29 cellular contexts compared by ENCODE assay signal in the genomic region with DNA sequence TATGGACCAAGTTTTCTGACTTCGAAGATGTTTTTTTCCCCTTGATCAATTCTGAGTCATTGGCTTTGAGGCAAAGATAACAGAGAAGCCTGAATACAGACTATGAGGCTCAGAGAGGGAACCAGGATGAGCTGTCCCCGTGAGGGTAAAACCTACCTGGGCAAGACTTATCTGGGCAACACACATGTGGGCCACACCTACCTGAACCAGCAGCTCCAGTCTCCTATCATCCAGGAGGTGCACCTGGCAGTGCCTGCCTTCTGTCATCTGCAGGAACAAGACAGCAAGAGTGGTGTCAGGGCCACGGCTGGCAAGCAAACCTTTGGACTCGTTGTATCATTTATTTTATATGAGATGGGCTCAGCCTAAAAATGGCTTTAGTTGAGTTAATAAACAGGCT.
"Had no signal": no experiment of that assay in that cellular context is flagged by ENCODE, and none has a peak within 500 bp of the region (broad histone marks: within the 10 kb centered on the region; RNA-seq: fewer than 3 reads in every experiment).

No MANE protein-coding gene starts in this region.

- H3K36me3 ChIP-seq: adrenal gland, MG63, SJCRH30, WERI-Rb-1 had no signal

- H3K4me3 ChIP-seq: adrenal gland, MG63, SJCRH30, SK-N-MC had no signal

- ATAC-seq: activated naive CD4-positive, alpha-beta T cell treated with anti-CD3 and anti-CD28 coated beads, Interleukin-2, amount 50 U/mL, for 72 hours; activated T-cell treated with anti-CD3 and anti-CD28 coated beads, Interleukin-2, amount 50 U/mL, for 72 hours; activated T-helper 17 cell treated with anti-CD3 and anti-CD28 coated beads, Interleukin-2, amount 50 U/mL, for 72 hours; Panc1 had no signal

- DNase-seq: activated CD4-positive, alpha-beta memory T cell treated with anti-CD3 and anti-CD28 coated beads, Interleukin-2, amount 10 ng/mL, durations not matched to agents 7 days and 5 days; activated CD4-positive, alpha-beta T cell treated with anti-CD3 and anti-CD28 coated beads for 1 hour; activated CD4-positive, alpha-beta T cell treated with anti-CD3 and anti-CD28 coated beads for 48 hours; activated CD4-positive, CD25-positive, alpha-beta regulatory T cell; activated gamma-delta T cell; activated naive CD4-positive, alpha-beta T cell treated with Interleukin-2 at 50 U/mL for 16 hours; activated T-cell treated with anti-CD3 and anti-CD28 coated beads, Interleukin-2, amount 50 U/mL, for 1 hour; activated T-cell treated with anti-CD3 and anti-CD28 coated beads, Interleukin-2, amount 50 U/mL, for 72 hours; adrenal gland; Kasumi-1; KG1; MG63; NCI-H1048; NCI-H1105 treated with DMSO at 0.1 percent for 48 hours; NCI-H1436; NCI-H1694; NCI-H1930; NCI-H2081 treated with DMSO at 0.1 percent for 48 hours; NCI-H345; NCI-H526 treated with DMSO at 0.1 percent for 48 hours; NCI-H774; SHP77; SJCRH30; T1000; WERI-Rb-1 had no signal

- H3K4me1 ChIP-seq: adrenal gland, SJCRH30 had no signal

- H3K27me3 ChIP-seq: adrenal gland, MG63, SJCRH30 had no signal

- H3K9me3 ChIP-seq: adrenal gland, MG63, SJCRH30 had no signal

- H3K27ac ChIP-seq: adrenal gland, SJCRH30, SK-N-MC, WERI-Rb-1 had no signal
